ENCODE assay signal across 17 cellular contexts in genomic region chr3:98565237-98565643, GRCh38. TPM values are rescaled to one million over a fixed set of nuclear protein-coding genes. Genes with fewer than 3 reads are reported as not detected.
DNase-seq lines count a peak whose midpoint lies in the region; ATAC-seq, FAIRE-seq and TF ChIP-seq lines count a peak whose summit lies in the region.
"Had no signal": no experiment of that assay in that cellular context is flagged by ENCODE, and none has a peak within 500 bp of the region (broad histone marks: within the 10 kb centered on the region; RNA-seq: fewer than 3 reads in every experiment).

No MANE protein-coding gene starts in this region.

- in situ Hi-C loops in G401 (cut with HindIII; ENCODE audit: low sequenced_read_pairs) = no loop called here

- no peaks in the 10 kb centered on the region for H3K36me3 ChIP-seq in bronchial epithelial cell (ENCODE audit: control insufficient read depth, insufficient read depth, low read length)
- H3K36me3 ChIP-seq: BE2C, SJSA1 had no signal

- H3K4me3 ChIP-seq in AG09309 (ENCODE audit: control insufficient read depth, low read depth, low read length) (no peak overlapping the region), bronchial epithelial cell (ENCODE audit: low read depth, low read length) (no peak overlapping the region)
- H3K4me3 ChIP-seq: SJSA1 had no signal

- peak; percentile 16 for DNase-seq in AG09309 (ENCODE audit: low read depth)
- DNase-seq in EL = peak; percentile 55
- peak; percentile 17 for DNase-seq in LHCN-M2 (ENCODE audit: low read depth)
- DNase-seq in bronchial epithelial cell (ENCODE audit: low read depth) = peak; percentile 18
- DNase-seq in G401 (ENCODE audit: low spot score) = no peak
- no peak for DNase-seq in HPDE6-E6E7 (ENCODE audit: extremely low spot score)
- no peak for DNase-seq in RKO (ENCODE audit: low spot score)
- DNase-seq: amniotic stem cell; BE2C; NCI-H1105 treated with DMSO at 0.1 percent for 48 hours; NCI-H524 treated with DMSO at 0.1 percent for 48 hours; occipital lobe; stimulated activated CD4-positive, alpha-beta T cell treated with anti-CD3 and anti-CD28 coated beads, Interleukin-15, amount 100 ng/mL, for 24 hours had no signal

- no peak for ATAC-seq in GM18502 (IDR thresholded peaks at IDR 0.05; ENCODE audit: poor library complexity, unreplicated experiment)
- ATAC-seq: left lobe of liver had no signal

- FAIRE-seq in bronchial epithelial cell (lab: Jason Lieb, UNC) = no peak

- H3K27me3 ChIP-seq in bronchial epithelial cell (ENCODE audit: control insufficient read depth, insufficient read depth, low read length) = no peaks in the 10 kb centered on the region
- H3K27me3 ChIP-seq: SJSA1 had no signal

- TF ChIP-seq CTCF in AG09309 (IDR thresholded peaks at IDR 0.05; ENCODE audit: control insufficient read depth, insufficient read depth, low read depth, low read length, missing control alignments) = no peak
- TF ChIP-seq CTCF in bronchial epithelial cell (IDR thresholded peaks at IDR 0.05; ENCODE audit: insufficient read depth, low read length, severe bottlenecking) = no peak

RNA-seq across cellular contexts. Expression of gene CPOX, which starts 28.2 kb away (rescaled TPM):
- 41.7 TPM in 2 replicates for total RNA-seq in LHCN-M2 (2014; rRNA removed)
- polyA plus RNA-seq in LHCN-M2 (2012) = 10.6 TPM
- total RNA-seq in bronchial epithelial cell = 22.7 and 36.1 TPM in 2 replicates
- total RNA-seq in G401 (2014; rRNA removed; shearing (Covaris generic)) = 23.1 and 28.6 TPM in 2 replicates

RNA-seq across cellular contexts. Expression of gene GPR15, which starts 33.5 kb away (rescaled TPM):
- not detected in 2 replicates for total RNA-seq in LHCN-M2 (2014; rRNA removed)
- polyA plus RNA-seq in LHCN-M2 (2012) = not detected
- total RNA-seq in bronchial epithelial cell = not detected in 2 replicates
- total RNA-seq in G401 (2014; rRNA removed; shearing (Covaris generic)) = not detected in 2 replicates
- total RNA-seq: glomerular endothelial cell, left lobe of liver, occipital lobe, SJSA1 had no signal

RNA-seq across cellular contexts. Expression of gene CLDND1, which starts 42.5 kb away (rescaled TPM):
- total RNA-seq in LHCN-M2 (2014; rRNA removed) (110 and 117 TPM in 2 replicates), bronchial epithelial cell (183 and 216 TPM in 2 replicates)
- polyA plus RNA-seq in LHCN-M2 (2012) = 28.7 TPM
- 25.6 and 27.2 TPM in 2 replicates for total RNA-seq in G401 (2014; rRNA removed; shearing (Covaris generic))

Comparison
In these comparisons a context has a peak if more than half of its experiments do, and no peak if none do; other contexts are left out.
1. DNase-seq: peak in AG09309 (single experiment), EL (single experiment), LHCN-M2 (single experiment) and bronchial epithelial cell (single experiment); none in G401 (single experiment), HPDE6-E6E7 (single experiment) and RKO (single experiment).